In genomic region chr2:112603731-112604130, GRCh38 we compare ENCODE assay signal across 20 cellular contexts. TPM values are rescaled to one million over a fixed set of nuclear protein-coding genes. Genes with fewer than 3 reads are reported as not detected.
DNase-seq lines count a peak whose midpoint lies in the region; ATAC-seq lines count a peak whose summit lies in the region.
"Had no signal": no experiment of that assay in that cellular context is flagged by ENCODE, and none has a peak within 500 bp of the region (broad histone marks: within the 10 kb centered on the region; RNA-seq: fewer than 3 reads in every experiment).

No MANE protein-coding gene starts in this region.

- no peak overlapping the region for H4K12ac ChIP-seq in trophoblast cell (ENCODE audit: low read depth, low read length)

- ATAC-seq in activated CD4-positive, alpha-beta T cell treated with anti-CD3 and anti-CD28 coated beads for 36 hours: no peak
- no peak for ATAC-seq in HG03159 (IDR thresholded peaks at IDR 0.05; ENCODE audit: unreplicated experiment)
- ATAC-seq: GM12878 had no signal

- H3K23ac ChIP-seq in trophoblast cell (ENCODE audit: low read length): no peak overlapping the region

- no peaks in the 10 kb centered on the region for H3K79me2 ChIP-seq in trophoblast cell (ENCODE audit: control insufficient read depth, insufficient read depth, low read length, poor library complexity)

- no peaks in the 10 kb centered on the region for H3K9me3 Mint-ChIP-seq in activated CD4-positive, alpha-beta T cell treated with anti-CD3 and anti-CD28 coated beads, Interleukin-2, amount 10 ng/mL, durations not matched to agents 7 days and 5 days
- H3K9me3 Mint-ChIP-seq in activated CD4-positive, alpha-beta T cell treated with anti-CD3 and anti-CD28 coated beads for 36 hours (ENCODE audit: low read depth): no peaks in the 10 kb centered on the region
- H3K9me3 Mint-ChIP-seq: CD4-positive, alpha-beta T cell; CD8-positive, alpha-beta memory T cell had no signal

- H4K8ac ChIP-seq in trophoblast cell (ENCODE audit: low read depth, low read length): no peak overlapping the region

- no CpG with 5 or more reads among the region's 2 CpGs for WGBS in trophoblast cell (ENCODE audit: extremely low coverage, insufficient coverage, insufficient read length)

- H3K27ac ChIP-seq in trophoblast cell (ENCODE audit: low read depth, low read length): no peak overlapping the region
- H3K27ac ChIP-seq: 22Rv1, BLaER1, C4-2B, GM23248 had no signal

- H3K27me3 ChIP-seq in trophoblast cell (ENCODE audit: insufficient read depth, low read length): no peaks in the 10 kb centered on the region
- H3K27me3 ChIP-seq: BLaER1 had no signal

- H3K4me3 Mint-ChIP-seq in activated CD4-positive, alpha-beta T cell treated with anti-CD3 and anti-CD28 coated beads, Interleukin-2, amount 10 ng/mL, durations not matched to agents 7 days and 5 days: no peak overlapping the region
- H3K4me3 Mint-ChIP-seq in activated CD4-positive, alpha-beta T cell treated with anti-CD3 and anti-CD28 coated beads for 36 hours: no peak overlapping the region
- H3K4me3 Mint-ChIP-seq: B cell; CD4-positive, alpha-beta T cell; CD8-positive, alpha-beta memory T cell had no signal

- peak overlapping the region; percentile 43 for H3K27ac Mint-ChIP-seq in activated CD4-positive, alpha-beta T cell treated with anti-CD3 and anti-CD28 coated beads, Interleukin-2, amount 10 ng/mL, durations not matched to agents 7 days and 5 days
- H3K27ac Mint-ChIP-seq in activated CD4-positive, alpha-beta T cell treated with anti-CD3 and anti-CD28 coated beads for 36 hours: no peak overlapping the region
- H3K27ac Mint-ChIP-seq: B cell; CD4-positive, alpha-beta T cell had no signal

- DNase-seq in activated CD4-positive, alpha-beta T cell treated with anti-CD3 and anti-CD28 coated beads, Interleukin-2, amount 10 ng/mL, durations not matched to agents 7 days and 5 days: no peak
- DNase-seq in activated CD4-positive, alpha-beta T cell treated with anti-CD3 and anti-CD28 coated beads for 36 hours: no peak
- peak; percentile 8 for DNase-seq in activated effector memory CD4-positive, alpha-beta T cell treated with anti-CD3 and anti-CD28 coated beads, Interleukin-2, amount 50 U/mL, for 16 hours
- DNase-seq in activated effector memory CD4-positive, alpha-beta T cell treated with Interleukin-2 at 50 U/mL for 16 hours: no peak
- peak; percentile 59 to 79 for DNase-seq in trophoblast cell
- DNase-seq: CD4-positive, alpha-beta T cell; CD8-positive, alpha-beta memory T cell; DMS 273 treated with DMSO at 0.1 percent for 48 hours; DMS79; EL; GDM1; GM23248; H7; HCEC 1CT had no signal

- H4K91ac ChIP-seq in trophoblast cell (ENCODE audit: low read depth, low read length): no peak overlapping the region

- no peaks in the 10 kb centered on the region for H3K4me1 ChIP-seq in trophoblast cell (ENCODE audit: control insufficient read depth in 1 of 2, insufficient read depth in 2 of 2, low read length in 2 of 2)
- H3K4me1 ChIP-seq: BLaER1 had no signal

- peaks cover 8% of the 10 kb centered on the region for H3K4me1 Mint-ChIP-seq in activated CD4-positive, alpha-beta T cell treated with anti-CD3 and anti-CD28 coated beads, Interleukin-2, amount 10 ng/mL, durations not matched to agents 7 days and 5 days
- peaks cover 4% of the 10 kb centered on the region for H3K4me1 Mint-ChIP-seq in activated CD4-positive, alpha-beta T cell treated with anti-CD3 and anti-CD28 coated beads for 36 hours

- no peaks in the 10 kb centered on the region for H3K27me3 Mint-ChIP-seq in activated CD4-positive, alpha-beta T cell treated with anti-CD3 and anti-CD28 coated beads, Interleukin-2, amount 10 ng/mL, durations not matched to agents 7 days and 5 days
- H3K27me3 Mint-ChIP-seq in activated CD4-positive, alpha-beta T cell treated with anti-CD3 and anti-CD28 coated beads for 36 hours: no peaks in the 10 kb centered on the region
- H3K27me3 Mint-ChIP-seq: B cell; CD4-positive, alpha-beta T cell; CD8-positive, alpha-beta memory T cell had no signal

- H2BK120ac ChIP-seq in trophoblast cell (ENCODE audit: insufficient read depth, low read length, poor library complexity): no peak overlapping the region

- no peak overlapping the region for H3K14ac ChIP-seq in trophoblast cell (ENCODE audit: low read length)

- H2BK5ac ChIP-seq in trophoblast cell (ENCODE audit: low read depth, low read length, poor library complexity): no peak overlapping the region

- H2BK12ac ChIP-seq in trophoblast cell (ENCODE audit: low read length): no peak overlapping the region

- no peak overlapping the region for H3K4me3 ChIP-seq in trophoblast cell (ENCODE audit: low read depth, low read length)
- H3K4me3 ChIP-seq: BLaER1, GM12878, GM23248 had no signal

- no peak overlapping the region for H3K9ac ChIP-seq in trophoblast cell (ENCODE audit: low read length)
- H3K9ac ChIP-seq: BLaER1, GM23248 had no signal

- H3K79me1 ChIP-seq in trophoblast cell (ENCODE audit: low read length): no peaks in the 10 kb centered on the region

- H3K36me3 ChIP-seq in trophoblast cell (ENCODE audit: control insufficient read depth in 1 of 2, insufficient read depth in 2 of 2, low read length in 2 of 2): no peaks in the 10 kb centered on the region
- H3K36me3 ChIP-seq: BLaER1 had no signal

- CTCF ChIA-PET in activated CD4-positive, alpha-beta T cell treated with anti-CD3 and anti-CD28 coated beads, Interleukin-2, amount 10 ng/mL, durations not matched to agents 7 days and 5 days (lab: Charles Lee): interaction anchor here (1.0 to 1.5 kb wide), 2 partner anchors 9 to 87 kb away, joined by 4 to 7 read pairs; no protein-coding TSS in a partner anchor
- CTCF ChIA-PET in activated CD4-positive, alpha-beta T cell treated with anti-CD3 and anti-CD28 coated beads for 36 hours (lab: Charles Lee): interaction anchor here (1.3 to 12.3 kb wide), 3 partner anchors 28 to 145 kb away, joined by 3 to 133 read pairs (median 5); no protein-coding TSS in a partner anchor

- no peak overlapping the region for H3K4me2 ChIP-seq in trophoblast cell (ENCODE audit: low read length)
- H3K4me2 ChIP-seq: BLaER1 had no signal

- no peak overlapping the region for H2AK5ac ChIP-seq in trophoblast cell (ENCODE audit: low read length)

- intact Hi-C loops in activated CD4-positive, alpha-beta T cell treated with anti-CD3 and anti-CD28 coated beads for 36 hours (cut with DNase I, micrococcal nuclease): loop anchor here (5.0 to 10.0 kb wide), 2 partner anchors 281 to 284 kb away; no protein-coding TSS in a partner anchor

- H3K18ac ChIP-seq in trophoblast cell (ENCODE audit: low read length): no peak overlapping the region

- H2AFZ ChIP-seq in trophoblast cell (ENCODE audit: insufficient read depth, low read length, poor library complexity): no peak overlapping the region
- H2AFZ ChIP-seq: GM23248 had no signal

- POLR2A ChIA-PET in activated CD4-positive, alpha-beta T cell treated with anti-CD3 and anti-CD28 coated beads, Interleukin-2, amount 10 ng/mL, durations not matched to agents 7 days and 5 days (lab: Charles Lee): no interaction called here
- POLR2A ChIA-PET in activated CD4-positive, alpha-beta T cell treated with anti-CD3 and anti-CD28 coated beads for 36 hours (lab: Charles Lee): no interaction called here

- H3K4ac ChIP-seq in trophoblast cell (ENCODE audit: low read depth, low read length): no peak overlapping the region

- H3K36me3 Mint-ChIP-seq in activated CD4-positive, alpha-beta T cell treated with anti-CD3 and anti-CD28 coated beads, Interleukin-2, amount 10 ng/mL, durations not matched to agents 7 days and 5 days (ENCODE audit: low read depth): no peaks in the 10 kb centered on the region
- H3K36me3 Mint-ChIP-seq in activated CD4-positive, alpha-beta T cell treated with anti-CD3 and anti-CD28 coated beads for 36 hours (ENCODE audit: low read depth): no peaks in the 10 kb centered on the region
- H3K36me3 Mint-ChIP-seq: CD8-positive, alpha-beta memory T cell had no signal

- no peaks in the 10 kb centered on the region for H3K9me3 ChIP-seq in trophoblast cell (ENCODE audit: insufficient read depth, low read depth, low read length)
- H3K9me3 ChIP-seq: BLaER1 had no signal

RNA-seq across cellular contexts. Expression of gene CHCHD5, which starts 19.3 kb away (rescaled TPM):
- total RNA-seq in activated CD4-positive, alpha-beta T cell treated with anti-CD3 and anti-CD28 coated beads, Interleukin-2, amount 10 ng/mL, durations not matched to agents 7 days and 5 days: 10 to 100 TPM; 33.5 to 33.6 TPM
- total RNA-seq in activated CD4-positive, alpha-beta T cell treated with anti-CD3 and anti-CD28 coated beads for 36 hours: 10 to 100 TPM; 34.4 to 37.0 TPM
- 17.5 and 20.8 TPM in 2 replicates for polyA plus RNA-seq in trophoblast cell (2013)

RNA-seq across cellular contexts. Expression of gene SLC20A1, which starts 42.0 kb away (rescaled TPM):
- total RNA-seq in activated CD4-positive, alpha-beta T cell treated with anti-CD3 and anti-CD28 coated beads, Interleukin-2, amount 10 ng/mL, durations not matched to agents 7 days and 5 days: 100 to 1,000 TPM; 165 to 167 TPM
- total RNA-seq in activated CD4-positive, alpha-beta T cell treated with anti-CD3 and anti-CD28 coated beads for 36 hours: 10 to 100 TPM; 69.3 to 69.6 TPM
- 25.1 and 26.0 TPM in 2 replicates for polyA plus RNA-seq in trophoblast cell (2013)

Comparison
In these comparisons a context has a peak if more than half of its experiments do, and no peak if none do; other contexts are left out.
1. DNase-seq: peak in activated effector memory CD4-positive, alpha-beta T cell treated with anti-CD3 and anti-CD28 coated beads, Interleukin-2, amount 50 U/mL, for 16 hours (single experiment) and trophoblast cell (2 of 2); none in activated CD4-positive, alpha-beta T cell treated with anti-CD3 and anti-CD28 coated beads, Interleukin-2, amount 10 ng/mL, durations not matched to agents 7 days and 5 days (single experiment), activated CD4-positive, alpha-beta T cell treated with anti-CD3 and anti-CD28 coated beads for 36 hours (single experiment) and activated effector memory CD4-positive, alpha-beta T cell treated with Interleukin-2 at 50 U/mL for 16 hours (single experiment).